In genomic region chr2:142874293-142874814, GRCh38 we compare ENCODE assay signal across 1 cellular context.
TF ChIP-seq lines count a peak whose summit lies in the region.

No MANE protein-coding gene starts in this region.

TF ChIP-seq in HepG2, 621 proteins besides CTCF, POLR2A, EP300 and RAD21 (continued from another document and continues in another):
- TF ChIP-seq ETV6 (CRISPR knock-in tag; conservative IDR thresholded peaks at IDR 0.05) (no peak), SNAPC2 (CRISPR knock-in tag; IDR thresholded peaks at IDR 0.05) (0 out of 2 replicates have a peak, but pooled peaks have one; percentile 36), U2AF1 (optimal IDR thresholded peaks at IDR 0.05; ENCODE audit: low read depth, low read length) (no peak), ISL2 (CRISPR knock-in tag; IDR thresholded peaks at IDR 0.05) (peak; percentile 86), PRDM15 (CRISPR knock-in tag; IDR thresholded peaks at IDR 0.05) (no peak), CEBPZ (IDR thresholded peaks at IDR 0.05; ENCODE audit: low read length) (no peak), MED13 (CRISPR knock-in tag; IDR thresholded peaks at IDR 0.05) (0 out of 2 replicates have a peak, but pooled peaks have one; percentile 16), HOXA7 (CRISPR knock-in tag; IDR thresholded peaks at IDR 0.05) (no peak), BCLAF1 (IDR thresholded peaks at IDR 0.05) (no peak), THAP8 (CRISPR knock-in tag; IDR thresholded peaks at IDR 0.05; ENCODE audit: borderline replicate concordance) (no peak), ZNF740 (CRISPR knock-in tag; IDR thresholded peaks at IDR 0.05) (no peak), ZNF563 (CRISPR knock-in tag; IDR thresholded peaks at IDR 0.05) (no peak), BORCS8-MEF2B (CRISPR knock-in tag; IDR thresholded peaks at IDR 0.05) (no peak), HDAC1 (CRISPR knock-in tag; IDR thresholded peaks at IDR 0.05) (no peak), ZNF512B (CRISPR knock-in tag; IDR thresholded peaks at IDR 0.05; ENCODE audit: borderline replicate concordance) (no peak), NFIB (CRISPR knock-in tag; IDR thresholded peaks at IDR 0.05; ENCODE audit: borderline replicate concordance) (no peak), TRIM24 (CRISPR knock-in tag; IDR thresholded peaks at IDR 0.05) (no peak), NAIF1 (CRISPR knock-in tag; IDR thresholded peaks at IDR 0.05; ENCODE audit: borderline replicate concordance) (no peak), FOXP1 (IDR thresholded peaks at IDR 0.05) (no peak), FOXP1 (CRISPR knock-in tag; IDR thresholded peaks at IDR 0.05) (peak; percentile 59), ZNF274 (CRISPR knock-in tag; IDR thresholded peaks at IDR 0.05) (no peak), RXRA (CRISPR knock-in tag; IDR thresholded peaks at IDR 0.05) (no peak), RARA (CRISPR knock-in tag; IDR thresholded peaks at IDR 0.05) (peak; percentile 45; the same call in 1 of the 2 replicates), BHLHE40 (IDR thresholded peaks at IDR 0.05; ENCODE audit: low read length) (peak; percentile 85), JDP2 (CRISPR knock-in tag; IDR thresholded peaks at IDR 0.05; ENCODE audit: borderline replicate concordance) (no peak), ZNF251 (CRISPR knock-in tag; IDR thresholded peaks at IDR 0.05) (no peak), ZNF569 (CRISPR knock-in tag; IDR thresholded peaks at IDR 0.05; ENCODE audit: borderline replicate concordance) (no peak), FOXA3 (CRISPR knock-in tag; IDR thresholded peaks at IDR 0.05) (peak; percentile 92), ZNF362 (CRISPR knock-in tag; IDR thresholded peaks at IDR 0.05; ENCODE audit: borderline replicate concordance) (peak; percentile 77; the same call in 1 of the 2 replicates), AHDC1 (CRISPR knock-in tag; IDR thresholded peaks at IDR 0.05; ENCODE audit: borderline replicate concordance) (peak; percentile 58; the same call in 1 of the 2 replicates), ZNF256 (CRISPR knock-in tag; conservative IDR thresholded peaks at IDR 0.05) (no peak), TBX3 (IDR thresholded peaks at IDR 0.05; ENCODE audit: borderline replicate concordance) (peak; percentile 73; the same call in 1 of the 2 replicates), TFDP2 (CRISPR knock-in tag; IDR thresholded peaks at IDR 0.05) (no peak), ZSCAN20 (CRISPR knock-in tag; IDR thresholded peaks at IDR 0.05; ENCODE audit: borderline replicate concordance) (no peak), SRSF9 (IDR thresholded peaks at IDR 0.05; ENCODE audit: borderline replicate concordance, insufficient read depth, low read depth, low read length, poor library complexity, severe bottlenecking) (no peak), GFI1 (CRISPR knock-in tag; IDR thresholded peaks at IDR 0.05; ENCODE audit: borderline replicate concordance) (no peak), ZNF138 (CRISPR knock-in tag; IDR thresholded peaks at IDR 0.05; ENCODE audit: low read depth) (no peak), SP1 (IDR thresholded peaks at IDR 0.05) (no peak), SP1 (CRISPR knock-in tag; IDR thresholded peaks at IDR 0.05) (no peak), HES4 (CRISPR knock-in tag; IDR thresholded peaks at IDR 0.05; ENCODE audit: borderline replicate concordance) (no peak), ZNF713 (CRISPR knock-in tag; IDR thresholded peaks at IDR 0.05) (no peak)
